Comparison of ENCODE assay signal across 9 cellular contexts in the genomic region with DNA sequence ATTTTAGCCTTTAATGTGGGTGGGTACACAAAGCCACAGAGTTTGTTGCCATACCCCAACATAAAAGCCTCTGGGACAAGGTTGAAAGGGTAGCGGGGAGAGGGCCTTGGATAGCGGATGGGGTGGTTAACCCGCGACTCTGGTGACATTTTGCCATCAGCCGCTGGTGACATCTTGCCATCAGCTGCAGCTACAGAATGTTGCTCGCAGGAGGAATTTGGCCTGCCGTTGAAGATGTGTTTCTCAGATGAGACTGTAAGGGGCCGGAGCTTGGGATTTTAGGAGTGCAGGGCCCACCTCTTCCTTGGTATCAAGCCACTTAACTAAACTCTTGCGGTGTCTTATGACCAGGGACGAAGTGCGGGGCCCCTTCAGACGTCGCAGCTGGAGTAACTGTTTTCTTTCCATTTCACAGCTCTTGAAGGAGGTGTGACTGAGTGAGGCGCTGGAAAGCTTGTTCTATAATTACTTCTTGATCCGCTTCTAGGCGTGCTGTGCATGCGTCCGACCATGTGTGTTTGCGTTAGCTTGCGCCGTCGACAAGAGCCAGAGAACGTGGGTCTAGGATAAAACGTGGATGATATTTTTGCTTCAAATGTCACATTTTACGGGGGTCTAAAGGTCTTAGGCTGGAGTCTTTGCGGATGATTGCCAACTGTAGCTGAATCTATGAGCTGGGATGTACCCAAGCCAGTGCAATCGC. TPM values are rescaled to one million over a fixed set of nuclear protein-coding genes. Genes with fewer than 3 reads are reported as not detected.
DNase-seq lines count a peak whose midpoint lies in the region; ATAC-seq, FAIRE-seq and TF ChIP-seq lines count a peak whose summit lies in the region.
"Had no signal": no experiment of that assay in that cellular context is flagged by ENCODE, and none has a peak within 500 bp of the region (broad histone marks: within the 10 kb centered on the region; RNA-seq: fewer than 3 reads in every experiment).

No MANE protein-coding gene starts in this region.

- ATAC-seq in left ventricle myocardium superior (peak; percentile 12), HG02973 (IDR thresholded peaks at IDR 0.05; ENCODE audit: unreplicated experiment) (no peak), HG02884 (IDR thresholded peaks at IDR 0.05; ENCODE audit: unreplicated experiment) (no peak)

- H3K9me3 ChIP-seq in GM23248 (ENCODE audit: low read depth) (no peaks in the 10 kb centered on the region), WERI-Rb-1 (ENCODE audit: severe bottlenecking) (peaks cover 5% of the 10 kb centered on the region), skeletal muscle tissue (ENCODE audit: control insufficient read depth in 3 of 3, low read length in 3 of 3) (peaks cover 0 to 4% (median 0%) of the 10 kb centered on the region in 3 donors)

- intact Hi-C loops in left ventricle myocardium superior (cut with micrococcal nuclease), result no loop called here

- H3K27ac ChIP-seq in GM23248 (no peak overlapping the region), WERI-Rb-1 (no peak overlapping the region), skeletal muscle tissue (ENCODE audit: low read depth, low read length) (peak overlapping the region; percentile 21)

- H3K4me2 ChIP-seq in GM23248 (ENCODE audit: unreplicated experiment), result peak overlapping the region; percentile 61

- H3K79me2 ChIP-seq in GM23248 (ENCODE audit: insufficient read depth), result no peaks in the 10 kb centered on the region

- no peaks in the 10 kb centered on the region for H3K36me3 ChIP-seq in GM23248 (ENCODE audit: low read depth)
- no peaks in the 10 kb centered on the region for H3K36me3 ChIP-seq in WERI-Rb-1
- peaks cover 0 to 5% (median 2%) of the 10 kb centered on the region in 3 donors for H3K36me3 ChIP-seq in skeletal muscle tissue (ENCODE audit: control insufficient read depth in 3 of 3, insufficient read depth in 3 of 3, low read length in 3 of 3)

- H3K9ac ChIP-seq in GM23248 (peak overlapping the region; percentile 68), skeletal muscle tissue (ENCODE audit: low read depth in 1 of 3, low read length in 3 of 3) (peak overlapping the region; percentile 73 to 89 (median 80))

- H2AFZ ChIP-seq in GM23248, result peak overlapping the region; percentile 69

- no peaks in the 10 kb centered on the region for H3K9me2 ChIP-seq in GM23248 (ENCODE audit: insufficient read depth)

- WGBS in GM23248 (ENCODE audit: low coverage in 1 of 2, low lambda C conversion rate in 2 of 2, missing lambda C conversion rate in 2 of 2), 2 experiments, result 38 to 42% methylated on average over 27 of the region's 27 CpGs

- H3F3A ChIP-seq in GM23248 (ENCODE audit: insufficient read depth), result 0 out of 2 replicates have a peak, but pooled peaks cover 9% of the 10 kb centered on the region

- FAIRE-seq in GM19239 (lab: Jason Lieb, UNC), result no peak
- FAIRE-seq: endometrium had no signal

- H3K27me3 ChIP-seq in GM23248 (replicated peaks; ENCODE audit: insufficient read depth), result no peaks in the 10 kb centered on the region
- peaks cover 32% of the 10 kb centered on the region for H3K27me3 ChIP-seq in WERI-Rb-1 (ENCODE audit: insufficient read depth, low read depth, severe bottlenecking)
- peaks cover 0 to 6% (median 3%) of the 10 kb centered on the region in 3 donors for H3K27me3 ChIP-seq in skeletal muscle tissue (ENCODE audit: control insufficient read depth in 3 of 3, insufficient read depth in 3 of 3, low read length in 3 of 3)

- H3K4me3 ChIP-seq in GM23248 (peak overlapping the region; percentile 66), WERI-Rb-1 (ENCODE audit: low read depth, low read length) (peak overlapping the region; percentile 50), skeletal muscle tissue (ENCODE audit: low read length in 3 of 3) (peak overlapping the region; percentile 74 to 88 (median 80))

- DNase-seq in GM23248 (peak; percentile 35), WERI-Rb-1 (no peak), left ventricle myocardium superior (no peak), cerebellar nuclear complex (lab: John Stamatoyannopoulos, UW) (no peak), GM19239 (ENCODE audit: insufficient read length, low spot score) (no peak)

- no peaks in the 10 kb centered on the region for H3K4me1 ChIP-seq in GM23248 (ENCODE audit: insufficient read depth)
- H3K4me1 ChIP-seq in skeletal muscle tissue (ENCODE audit: control insufficient read depth in 3 of 3, insufficient read depth in 3 of 3, low read length in 3 of 3), result peaks cover 15 to 25% (median 18%) of the 10 kb centered on the region in 3 donors

- in situ Hi-C loops in GM23248 (cut with MboI), result no loop called here

- no peaks in the 10 kb centered on the region for H4K20me1 ChIP-seq in GM23248 (ENCODE audit: insufficient read depth)

- TF ChIP-seq CTCF in WERI-Rb-1 (IDR thresholded peaks at IDR 0.05; ENCODE audit: low read depth, low read length), result no peak

RNA-seq across cellular contexts. Expression of a gene that starts 0.8 kb away (rescaled TPM):
- not detected in 2 replicates for total RNA-seq in GM23248 (2014; rRNA removed; shearing (Covaris generic))
- polyA plus RNA-seq in GM23248 (2016; fragmentation: Nextera tagmentation; extraction: Ambion mirVana), result 0.11 and 0.46 TPM in 2 replicates
- total RNA-seq in left ventricle myocardium superior (4.1 TPM), skeletal muscle tissue (6.3 TPM)
